1 cellular context compared by ENCODE assay signal in genomic region chr19:10270616-10271394, GRCh38.
TF ChIP-seq lines count a peak whose summit lies in the region.

TSS of gene ICAM1 (plus strand) at chr19:10271120. CDS start at chr19:10271160, 40 bp downstream.

TF ChIP-seq in PFSK-1, 5 proteins besides CTCF, POLR2A, EP300 and RAD21 (continued from another document):
- peak; percentile 47 for TF ChIP-seq FOXP2 (optimal IDR thresholded peaks at IDR 0.05; ENCODE audit: borderline replicate concordance, extremely low read depth, extremely low read length, insufficient read depth)
